8 cellular contexts compared by ENCODE assay signal in genomic region chr19:56175861-56176307, GRCh38. TPM values are rescaled to one million over a fixed set of nuclear protein-coding genes. Genes with fewer than 3 reads are reported as not detected.
"Had no signal": no experiment of that assay in that cellular context is flagged by ENCODE, and none has a peak within 500 bp of the region (broad histone marks: within the 10 kb centered on the region; RNA-seq: fewer than 3 reads in every experiment).

GALP (plus strand) TSS chr19:56176008; CDS start chr19:56177109, 1,101 bp downstream.

RNA-seq across cellular contexts. Expression of gene GALP, which starts in this region (rescaled TPM):
- total RNA-seq: activated CD8-positive, alpha-beta memory T cell treated with anti-CD3 and anti-CD28 coated beads, Interleukin-2, amount 10 ng/mL, durations not matched to agents 7 days and 5 days; activated T-helper 1 cell treated with anti-CD3 and anti-CD28 coated beads, Interleukin-12 subunit alpha, Interleukin-12 subunit beta, Interleukin-2, Interleukin-4 antibody, amounts not matched to agents 30 ng/mL and 10 ng/mL and 1 ng/mL, durations not matched to agents 14 hours and 24 hours and 36 hours; ascending aorta; body of pancreas; bronchial epithelial cell; PC-3; SK-MEL-5; WTC11 had no signal
